16 cellular contexts compared by ENCODE assay signal in genomic region chr3:69745503-69745902, GRCh38. TPM values are rescaled to one million over a fixed set of nuclear protein-coding genes. Genes with fewer than 3 reads are reported as not detected.
"Had no signal": no experiment of that assay in that cellular context is flagged by ENCODE, and none has a peak within 500 bp of the region (broad histone marks: within the 10 kb centered on the region; RNA-seq: fewer than 3 reads in every experiment).

No MANE protein-coding gene starts in this region.

- ATAC-seq: activated CD8-positive, alpha-beta T cell treated with anti-CD3 and anti-CD28 coated beads, Interleukin-2, amount 10 ng/mL, durations not matched to agents 7 days and 5 days; stimulated activated naive CD8-positive, alpha-beta T cell treated with anti-CD3 and anti-CD28 coated beads, Interleukin-15, amount 100 ng/mL, for 72 hours had no signal

- H3K36me3 ChIP-seq: ascending aorta, prostate gland, right lobe of liver, thyroid gland had no signal

- DNase-seq: activated B cell treated with CpG ODN at 0.5 μM for 24 hours; activated CD4-positive, alpha-beta T cell treated with anti-CD3 and anti-CD28 coated beads, Interleukin-2, amount 10 ng/mL, durations not matched to agents 24 days and 14 days; activated CD8-positive, alpha-beta memory T cell treated with anti-CD3 and anti-CD28 coated beads, Interleukin-2, amount 50 U/mL, for 48 hours; activated CD8-positive, alpha-beta T cell treated with anti-CD3 and anti-CD28 coated beads, Interleukin-2, amount 10 ng/mL, durations not matched to agents 7 days and 5 days; activated naive CD8-positive, alpha-beta T cell treated with anti-CD3 and anti-CD28 coated beads, Interleukin-2, amount 10 ng/mL, durations not matched to agents 7 days and 5 days; dorsolateral prefrontal cortex; endodermal cell; left ventricle myocardium superior; nucleus accumbens; right lobe of liver; stimulated activated CD4-positive, alpha-beta T cell treated with anti-CD3 and anti-CD28 coated beads, Interleukin-1b, Interleukin-23, amount 100 ng/mL, for 48 hours; stimulated activated naive CD8-positive, alpha-beta T cell treated with anti-CD3 and anti-CD28 coated beads, Interleukin-15, amount 100 ng/mL, for 72 hours; thyroid gland had no signal

- H3K9me3 ChIP-seq: ascending aorta, prostate gland, right lobe of liver, thyroid gland had no signal

- H3K4me2 ChIP-seq: hepatocyte had no signal

- H3K4me3 ChIP-seq: hepatocyte, prostate gland, right lobe of liver, thyroid gland had no signal

- H2AFZ ChIP-seq: hepatocyte had no signal

- H3K27ac ChIP-seq: dorsolateral prefrontal cortex, hepatocyte, prostate gland, right lobe of liver, thyroid gland had no signal

- H3K4me1 ChIP-seq: prostate gland, right lobe of liver had no signal

- H3K27me3 ChIP-seq: ascending aorta, dorsolateral prefrontal cortex, hepatocyte, right lobe of liver, thyroid gland had no signal

RNA-seq across cellular contexts. Expression of gene MITF, which starts 6.2 kb away (rescaled TPM):
- total RNA-seq: activated B cell treated with CpG ODN at 0.5 μM for 24 hours; activated CD8-positive, alpha-beta T cell treated with anti-CD3 and anti-CD28 coated beads, Interleukin-2, amount 10 ng/mL, durations not matched to agents 7 days and 5 days had no signal
